ENCODE assay signal across 1 cellular context in the genomic region with DNA sequence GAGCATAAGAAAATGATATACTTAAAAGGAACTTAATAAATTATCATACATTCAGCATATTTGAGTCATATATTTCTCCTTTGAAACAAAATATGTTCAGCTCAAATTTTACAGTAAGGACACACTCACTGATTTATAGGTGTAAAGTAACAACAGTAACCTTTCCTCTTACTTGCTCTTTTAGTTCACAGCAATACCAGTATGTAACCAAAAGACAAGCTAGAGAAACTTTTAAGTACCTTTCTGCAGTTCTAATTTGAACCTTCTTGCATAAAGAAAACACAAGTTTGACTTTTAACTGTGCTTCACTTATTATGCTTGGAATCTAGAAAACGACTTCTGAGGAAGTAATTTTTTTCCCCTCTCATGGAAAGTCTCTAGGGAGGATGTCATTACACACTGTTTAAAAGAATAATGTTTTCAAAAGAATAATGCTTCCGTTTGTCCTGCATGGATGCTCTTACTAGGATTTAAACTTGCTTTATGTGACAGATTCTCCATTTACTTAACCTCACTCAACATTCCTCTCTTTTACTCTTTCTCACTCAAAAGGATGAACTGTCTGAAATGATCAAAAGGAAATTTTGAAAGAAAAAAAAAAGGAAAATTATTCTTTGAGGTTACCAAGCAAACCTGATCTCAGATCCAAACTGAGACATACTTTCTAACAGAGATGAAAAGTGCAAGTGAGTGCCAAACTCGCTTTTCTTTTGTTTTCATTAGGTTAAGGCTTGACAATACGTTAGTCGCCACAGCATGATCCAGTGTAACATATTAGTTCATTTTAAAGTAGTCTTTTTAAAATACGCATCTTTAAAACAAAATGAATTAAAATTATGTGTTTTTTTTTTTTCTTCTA.
TF ChIP-seq lines count a peak whose summit lies in the region.

No MANE protein-coding gene starts in this region.

TF ChIP-seq in K562, 482 proteins besides CTCF, POLR2A, EP300 and RAD21:
- TF ChIP-seq C11orf30 (IDR thresholded peaks at IDR 0.05; ENCODE audit: low read depth) (peak; percentile 15; the same call in 1 of the 2 replicates), ZNF316 (IDR thresholded peaks at IDR 0.05) (peak; percentile 18; the same call in 1 of the 2 replicates), POLR2AphosphoS2 (IDR thresholded peaks at IDR 0.05; ENCODE audit: low read length) (no peak)
TF ChIP-seq in K562: peak in this region for 2.
